In the genomic region with DNA sequence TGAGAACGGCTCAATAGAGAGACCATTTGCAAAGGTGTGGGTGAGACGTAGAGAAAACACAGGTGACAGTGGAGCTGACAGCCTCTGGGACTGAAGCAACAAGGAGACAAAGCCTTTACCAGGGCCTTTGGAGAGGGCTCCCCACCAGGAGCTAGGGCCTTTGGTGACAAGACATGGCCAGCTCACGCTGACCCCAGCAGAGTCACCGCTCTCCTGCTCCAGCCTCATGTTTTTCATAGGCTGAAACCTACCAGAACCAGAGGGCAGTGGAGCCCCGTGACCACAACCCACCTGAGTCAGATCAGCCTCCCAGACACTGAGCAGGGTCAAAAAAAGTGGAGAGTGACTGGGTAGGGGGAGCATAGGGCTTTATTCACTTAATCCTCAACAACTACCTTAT, we compare ENCODE assay signal across 20 cellular contexts.
DNase-seq lines count a peak whose midpoint lies in the region; ATAC-seq and TF ChIP-seq lines count a peak whose summit lies in the region.
"Had no signal": no experiment of that assay in that cellular context is flagged by ENCODE, and none has a peak within 500 bp of the region (broad histone marks: within the 10 kb centered on the region; RNA-seq: fewer than 3 reads in every experiment).

No MANE protein-coding gene starts in this region.

- H3K4me3 ChIP-seq in body of pancreas, result no peak overlapping the region
- H3K4me3 ChIP-seq: lung, PC-9 had no signal

- peak; percentile 14 for DNase-seq in stimulated activated CD4-positive, alpha-beta T cell treated with anti-CD3 and anti-CD28 coated beads, Interleukin-4, amount 100 ng/mL, for 24 hours
- no peak for DNase-seq in stimulated activated CD4-positive, alpha-beta T cell treated with anti-CD3 and anti-CD28 coated beads, Interleukin-4, amount 100 ng/mL, for 4 hours
- no peak for DNase-seq in SIG-M5 (lab: John Stamatoyannopoulos, UW)
- DNase-seq in body of pancreas, result no peak
- DNase-seq: amniotic stem cell; central memory CD4-positive, alpha-beta T cell; erythroblast; hypothalamus; islet precursor cell; NCI-H1694; NCI-H2227 treated with DMSO at 0.1 percent for 48 hours; NCI-H82; retina; stimulated activated CD4-positive, alpha-beta T cell treated with anti-CD3 and anti-CD28 coated beads, Interleukin-12 subunit alpha, Interleukin-12 subunit beta, amount 100 ng/mL, for 4 hours had no signal

- no peak overlapping the region for H3K27ac ChIP-seq in body of pancreas
- H3K27ac ChIP-seq: PC-9 had no signal

- peak overlapping the region; percentile 85 for H3K27ac Mint-ChIP-seq in activated T-helper 17 cell treated with anti-CD3 and anti-CD28 coated beads, Interleukin-2, amount 50 U/mL, for 72 hours
- H3K27ac Mint-ChIP-seq: type B pancreatic cell had no signal

- H3K9me3 ChIP-seq in body of pancreas, result no peaks in the 10 kb centered on the region

- H3K4me1 Mint-ChIP-seq in activated T-helper 17 cell treated with anti-CD3 and anti-CD28 coated beads, Interleukin-2, amount 50 U/mL, for 72 hours, result peaks cover 21% of the 10 kb centered on the region

- 94 to 95% methylated on average over 5 of the region's 5 CpGs for WGBS in body of pancreas, 2 donors

- TF ChIP-seq POLR2A in body of pancreas (IDR thresholded peaks at IDR 0.05), result no peak

- ATAC-seq in HG02981 (IDR thresholded peaks at IDR 0.05; ENCODE audit: unreplicated experiment), result peak; percentile 33
- peak; percentile 72 for ATAC-seq in activated T-helper 17 cell treated with anti-CD3 and anti-CD28 coated beads, Interleukin-2, amount 50 U/mL, for 72 hours (replicated peaks)
- no peak for ATAC-seq in GM21717 (IDR thresholded peaks at IDR 0.05; ENCODE audit: unreplicated experiment)
- no peak for ATAC-seq in body of pancreas

- peak overlapping the region; percentile 50 for H3K4me3 Mint-ChIP-seq in activated T-helper 17 cell treated with anti-CD3 and anti-CD28 coated beads, Interleukin-2, amount 50 U/mL, for 72 hours
- H3K4me3 Mint-ChIP-seq: type B pancreatic cell had no signal

- intact Hi-C loops in body of pancreas (cut with DNase I), result no loop called here

- no peaks in the 10 kb centered on the region for H3K4me1 ChIP-seq in body of pancreas

- H3K27me3 ChIP-seq in body of pancreas, result no peaks in the 10 kb centered on the region

- no peaks in the 10 kb centered on the region for H3K9me3 Mint-ChIP-seq in activated T-helper 17 cell treated with anti-CD3 and anti-CD28 coated beads, Interleukin-2, amount 50 U/mL, for 72 hours
- H3K9me3 Mint-ChIP-seq: type B pancreatic cell had no signal

- H3K36me3 Mint-ChIP-seq in activated T-helper 17 cell treated with anti-CD3 and anti-CD28 coated beads, Interleukin-2, amount 50 U/mL, for 72 hours (ENCODE audit: low read depth), result no peaks in the 10 kb centered on the region
- H3K36me3 Mint-ChIP-seq: type B pancreatic cell had no signal

- no peaks in the 10 kb centered on the region for H3K36me3 ChIP-seq in body of pancreas (replicated peaks in 1 of 2; ENCODE audit: insufficient read depth in 1 of 2, low read depth in 2 of 2)

- H3K27me3 Mint-ChIP-seq in activated T-helper 17 cell treated with anti-CD3 and anti-CD28 coated beads, Interleukin-2, amount 50 U/mL, for 72 hours, result peaks cover 8% of the 10 kb centered on the region

- TF ChIP-seq CTCF in body of pancreas (IDR thresholded peaks at IDR 0.05), result no peak

Comparison
In these comparisons a context has a peak if more than half of its experiments do, and no peak if none do; other contexts are left out.
1. ATAC-seq: peak in HG02981 (single experiment) and activated T-helper 17 cell treated with anti-CD3 and anti-CD28 coated beads, Interleukin-2, amount 50 U/mL, for 72 hours (single experiment); none in GM21717 (single experiment) and body of pancreas (single experiment).